17 cellular contexts compared by ENCODE assay signal in genomic region chr1:218467101-218467728, GRCh38.
DNase-seq lines count a peak whose midpoint lies in the region; ATAC-seq and TF ChIP-seq lines count a peak whose summit lies in the region.
"Had no signal": no experiment of that assay in that cellular context is flagged by ENCODE, and none has a peak within 500 bp of the region (broad histone marks: within the 10 kb centered on the region; RNA-seq: fewer than 3 reads in every experiment).

No MANE protein-coding gene starts in this region.

- H3K4me3 ChIP-seq in BJ (ENCODE audit: low read depth, low read length) (no peak overlapping the region), coronary artery (no peak overlapping the region)
- H3K4me3 ChIP-seq: colonic mucosa had no signal

- H3K27ac ChIP-seq in coronary artery = peak overlapping the region; percentile 61 to 71
- H3K27ac ChIP-seq: colonic mucosa had no signal

- H3K27me3 ChIP-seq in BJ (ENCODE audit: control insufficient read depth, insufficient read depth, low read length) = no peaks in the 10 kb centered on the region
- H3K27me3 ChIP-seq: colonic mucosa had no signal

- no peaks in the 10 kb centered on the region for H3K36me3 ChIP-seq in BJ (ENCODE audit: control insufficient read depth, insufficient read depth, low read length)
- H3K36me3 ChIP-seq: colonic mucosa had no signal

- no peak overlapping the region for H3K4me3 Mint-ChIP-seq in chondrocyte (ENCODE audit: unreplicated experiment)
- H3K4me3 Mint-ChIP-seq: mesothelial cell of epicardium had no signal

- TF ChIP-seq CTCF in BJ (IDR thresholded peaks at IDR 0.05; ENCODE audit: insufficient read depth, low read depth, low read length) (no peak), coronary artery (IDR thresholded peaks at IDR 0.05) (no peak), chondrocyte (IDR thresholded peaks at IDR 0.05) (no peak)

- H3K27me3 Mint-ChIP-seq in chondrocyte (ENCODE audit: low read depth) = no peaks in the 10 kb centered on the region

- DNase-seq in BJ (ENCODE audit: low read depth) (peak; percentile 97), M059J (ENCODE audit: low read depth) (peak; percentile 95), coronary artery (ENCODE audit: low spot score) (no peak), renal cortical epithelial cell (ENCODE audit: low read depth) (peak; percentile 53), NCI-H774 (lab: John Stamatoyannopoulos, UW) (no peak), chondrocyte (ENCODE audit: low spot score) (no peak), NCI-H345 treated with DMSO at 0.1 percent for 48 hours (lab: John Stamatoyannopoulos, UW; ENCODE audit: unreplicated experiment) (no peak)
- DNase-seq: activated naive CD4-positive, alpha-beta T cell treated with anti-CD3 and anti-CD28 coated beads, Interleukin-2, amount 50 U/mL, for 16 hours; C1 segment of cervical spinal cord; colonic mucosa; NCI-H1417 treated with DMSO at 0.1 percent for 48 hours; NCI-H446 treated with DMSO at 0.1 percent for 48 hours; occipital lobe; T-helper 1 cell had no signal

- no peak overlapping the region for H3K27ac Mint-ChIP-seq in chondrocyte (ENCODE audit: unreplicated experiment)
- H3K27ac Mint-ChIP-seq: mesothelial cell of epicardium had no signal

- H3K36me3 Mint-ChIP-seq in chondrocyte (ENCODE audit: low read depth) = no peaks in the 10 kb centered on the region
- H3K36me3 Mint-ChIP-seq: mesothelial cell of epicardium had no signal

- CTCF ChIA-PET in BJ (lab: Yijun Ruan, JAX) = interaction anchor here (1.1 to 1.9 kb wide), 2 partner anchors 13 to 14 kb away, joined by 3 to 7 read pairs; no protein-coding TSS in a partner anchor

- H3K4me1 Mint-ChIP-seq in chondrocyte (ENCODE audit: low read depth) = peaks cover 36% of the 10 kb centered on the region

- H3K9me3 Mint-ChIP-seq in chondrocyte (ENCODE audit: low read depth) = no peaks in the 10 kb centered on the region

- POLR2A ChIA-PET in BJ (lab: Charles Lee) = no interaction called here

- no peak for ATAC-seq in GM19035 (IDR thresholded peaks at IDR 0.05; ENCODE audit: unreplicated experiment)
- ATAC-seq: activated CD4-positive, CD25-positive, alpha-beta regulatory T cell treated with anti-CD3 and anti-CD28 coated beads, Interleukin-2, amount 50 U/mL, for 24 hours had no signal

Comparison
In these comparisons a context has a peak if more than half of its experiments do, and no peak if none do; other contexts are left out.
1. DNase-seq: peak in BJ (single experiment), M059J (single experiment) and renal cortical epithelial cell (single experiment); none in coronary artery (single experiment), NCI-H774 (single experiment), chondrocyte (single experiment) and NCI-H345 treated with DMSO at 0.1 percent for 48 hours (single experiment).